ENCODE assay signal across 1 cellular context in the genomic region with DNA sequence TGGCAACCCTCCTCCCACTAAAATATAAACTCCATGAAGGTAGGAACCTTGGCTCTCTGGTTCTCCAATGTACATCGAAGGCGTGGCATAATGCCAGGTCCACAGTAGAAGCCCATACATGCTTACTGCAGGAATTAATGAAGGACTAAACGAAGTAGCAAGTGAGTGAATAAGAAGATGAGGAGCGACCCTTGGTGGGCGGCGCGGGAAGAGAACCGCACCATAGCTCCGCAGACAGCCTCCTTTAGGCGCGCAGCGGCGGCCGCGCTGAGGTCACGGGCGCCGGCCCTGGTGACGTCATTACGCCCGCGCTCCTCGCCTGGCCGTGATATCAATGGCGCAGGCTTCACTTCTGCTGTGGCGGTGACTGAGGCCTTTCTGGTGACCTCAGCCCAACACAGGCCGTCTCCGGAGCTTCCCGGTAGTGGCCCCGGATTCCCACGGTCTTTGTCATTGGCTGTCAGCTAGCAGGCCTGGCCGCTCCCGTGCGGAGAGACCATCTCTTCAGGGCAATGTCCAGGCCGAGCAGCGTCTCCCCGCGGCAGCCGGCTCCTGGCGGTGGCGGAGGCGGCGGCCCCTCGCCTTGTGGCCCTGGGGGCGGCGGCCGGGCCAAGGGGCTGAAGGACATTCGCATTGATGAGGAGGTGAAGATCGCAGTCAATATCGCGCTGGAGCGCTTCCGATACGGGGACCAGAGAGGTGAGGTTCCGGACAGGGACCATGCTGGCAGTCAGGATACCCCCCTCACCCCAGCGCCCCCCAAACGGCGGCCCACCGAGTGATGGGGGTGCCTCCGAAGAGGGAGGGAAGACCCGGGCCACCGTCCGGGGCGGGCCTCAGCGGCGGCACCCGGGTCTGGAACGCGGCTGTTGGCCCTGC.
TF ChIP-seq lines count a peak whose summit lies in the region.

YTHDC2 (plus strand) TSS at position 311 of the 879 bp plus-strand sequence; CDS start at position 513, 202 bp downstream.

TF ChIP-seq in HepG2, 621 proteins besides CTCF, POLR2A, EP300 and RAD21 (continued from another document and continues in another):
- TF ChIP-seq TAF15 (IDR thresholded peaks at IDR 0.05; ENCODE audit: low read depth, low read length, poor library complexity, severe bottlenecking) (peak; percentile 21), MTA3 (CRISPR knock-in tag; IDR thresholded peaks at IDR 0.05) (no peak), TGIF2 (CRISPR knock-in tag; IDR thresholded peaks at IDR 0.05) (peak; percentile 68; the same call in 1 of the 2 replicates), KDM6A (CRISPR knock-in tag; IDR thresholded peaks at IDR 0.05; ENCODE audit: low read depth) (no peak), ZNF276 (CRISPR knock-in tag; IDR thresholded peaks at IDR 0.05; ENCODE audit: low read depth) (peak; percentile 92), CREM (IDR thresholded peaks at IDR 0.05) (peak; percentile 81), CREM (CRISPR knock-in tag; IDR thresholded peaks at IDR 0.05) (peak; percentile 50; the same call in 1 of the 2 replicates), ZNF160 (CRISPR knock-in tag; IDR thresholded peaks at IDR 0.05) (0 out of 2 replicates have a peak, but pooled peaks have one; percentile 21), ZBTB26 (CRISPR knock-in tag; IDR thresholded peaks at IDR 0.05; ENCODE audit: borderline replicate concordance) (no peak), SMYD3 (CRISPR knock-in tag; IDR thresholded peaks at IDR 0.05) (peak; percentile 46), CHCHD3 (CRISPR knock-in tag; IDR thresholded peaks at IDR 0.05) (peak; percentile 54; the same call in 1 of the 2 replicates), ARID2 (CRISPR knock-in tag; IDR thresholded peaks at IDR 0.05; ENCODE audit: borderline replicate concordance) (no peak; the same call in 1 of the 2 replicates), RFXANK (CRISPR knock-in tag; IDR thresholded peaks at IDR 0.05) (0 out of 2 replicates have a peak, but pooled peaks have one; percentile 65), ZKSCAN8 (CRISPR knock-in tag; IDR thresholded peaks at IDR 0.05; ENCODE audit: borderline replicate concordance) (peak; percentile 61; the same call in 1 of the 2 replicates), ATF1 (CRISPR knock-in tag; IDR thresholded peaks at IDR 0.05) (peak; percentile 93), GABPB1 (CRISPR knock-in tag; IDR thresholded peaks at IDR 0.05) (peak; percentile 79), AGO2 (optimal IDR thresholded peaks at IDR 0.05; ENCODE audit: low read depth, low read length) (peak; percentile 75), SNRNP70 (IDR thresholded peaks at IDR 0.05; ENCODE audit: low read depth, low read length) (no peak), POGK (CRISPR knock-in tag; conservative IDR thresholded peaks at IDR 0.05) (peak; percentile 90), FOXA1 (IDR thresholded peaks at IDR 0.05) (no peak), FOXA1 (CRISPR knock-in tag; IDR thresholded peaks at IDR 0.05) (0 out of 2 replicates have a peak, but pooled peaks have one; percentile 18), RORA (CRISPR knock-in tag; IDR thresholded peaks at IDR 0.05) (no peak), ZNF382 (CRISPR knock-in tag; IDR thresholded peaks at IDR 0.05; ENCODE audit: borderline replicate concordance) (no peak), CENPT (CRISPR knock-in tag; IDR thresholded peaks at IDR 0.05; ENCODE audit: low read depth) (no peak), ZFP36L1 (CRISPR knock-in tag; IDR thresholded peaks at IDR 0.05) (no peak), ZNF678 (CRISPR knock-in tag; IDR thresholded peaks at IDR 0.05) (0 out of 2 replicates have a peak, but pooled peaks have one; percentile 65), TSC22D2 (CRISPR knock-in tag; IDR thresholded peaks at IDR 0.05; ENCODE audit: borderline replicate concordance) (no peak; the same call in 1 of the 2 replicates), CBX2 (IDR thresholded peaks at IDR 0.05; ENCODE audit: low read depth, low read length) (no peak), CBX2 (CRISPR knock-in tag; IDR thresholded peaks at IDR 0.05; ENCODE audit: low read depth) (no peak), FOXK1 (CRISPR knock-in tag; IDR thresholded peaks at IDR 0.05; ENCODE audit: borderline replicate concordance, low read depth) (peak; percentile 45), ZSCAN25 (CRISPR knock-in tag; IDR thresholded peaks at IDR 0.05) (peak; percentile 35; the same call in 1 of the 2 replicates), E2F1 (CRISPR knock-in tag; IDR thresholded peaks at IDR 0.05) (peak; percentile 84), ZNF333 (CRISPR knock-in tag; IDR thresholded peaks at IDR 0.05; ENCODE audit: borderline replicate concordance) (no peak), HBP1 (CRISPR knock-in tag; IDR thresholded peaks at IDR 0.05; ENCODE audit: low read depth) (no peak; the same call in 1 of the 2 replicates), ZBTB8A (CRISPR knock-in tag; IDR thresholded peaks at IDR 0.05; ENCODE audit: borderline replicate concordance, low read depth) (no peak), KAT7 (CRISPR knock-in tag; IDR thresholded peaks at IDR 0.05; ENCODE audit: borderline replicate concordance) (peak; percentile 93), ZNF740 (CRISPR knock-in tag; IDR thresholded peaks at IDR 0.05) (0 out of 2 replicates have a peak, but pooled peaks have one; percentile 57), GABPA (IDR thresholded peaks at IDR 0.05; ENCODE audit: low read depth, low read length) (no peak), GABPA (CRISPR knock-in tag; IDR thresholded peaks at IDR 0.05; ENCODE audit: low read depth) (no peak), ZBTB42 (CRISPR knock-in tag; IDR thresholded peaks at IDR 0.05) (no peak), ZSCAN12 (CRISPR knock-in tag; IDR thresholded peaks at IDR 0.05) (no peak)
- TF ChIP-seq, protein P1, sequence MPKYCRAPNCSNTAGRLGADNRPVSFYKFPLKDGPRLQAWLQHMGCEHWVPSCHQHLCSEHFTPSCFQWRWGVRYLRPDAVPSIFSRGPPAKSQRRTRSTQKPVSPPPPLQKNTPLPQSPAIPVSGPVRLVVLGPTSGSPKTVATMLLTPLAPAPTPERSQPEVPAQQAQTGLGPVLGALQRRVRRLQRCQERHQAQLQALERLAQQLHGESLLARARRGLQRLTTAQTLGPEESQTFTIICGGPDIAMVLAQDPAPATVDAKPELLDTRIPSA (CRISPR knock-in tag; IDR thresholded peaks at IDR 0.05; ENCODE audit: borderline replicate concordance) = no peak
- TF ChIP-seq, protein P2, sequence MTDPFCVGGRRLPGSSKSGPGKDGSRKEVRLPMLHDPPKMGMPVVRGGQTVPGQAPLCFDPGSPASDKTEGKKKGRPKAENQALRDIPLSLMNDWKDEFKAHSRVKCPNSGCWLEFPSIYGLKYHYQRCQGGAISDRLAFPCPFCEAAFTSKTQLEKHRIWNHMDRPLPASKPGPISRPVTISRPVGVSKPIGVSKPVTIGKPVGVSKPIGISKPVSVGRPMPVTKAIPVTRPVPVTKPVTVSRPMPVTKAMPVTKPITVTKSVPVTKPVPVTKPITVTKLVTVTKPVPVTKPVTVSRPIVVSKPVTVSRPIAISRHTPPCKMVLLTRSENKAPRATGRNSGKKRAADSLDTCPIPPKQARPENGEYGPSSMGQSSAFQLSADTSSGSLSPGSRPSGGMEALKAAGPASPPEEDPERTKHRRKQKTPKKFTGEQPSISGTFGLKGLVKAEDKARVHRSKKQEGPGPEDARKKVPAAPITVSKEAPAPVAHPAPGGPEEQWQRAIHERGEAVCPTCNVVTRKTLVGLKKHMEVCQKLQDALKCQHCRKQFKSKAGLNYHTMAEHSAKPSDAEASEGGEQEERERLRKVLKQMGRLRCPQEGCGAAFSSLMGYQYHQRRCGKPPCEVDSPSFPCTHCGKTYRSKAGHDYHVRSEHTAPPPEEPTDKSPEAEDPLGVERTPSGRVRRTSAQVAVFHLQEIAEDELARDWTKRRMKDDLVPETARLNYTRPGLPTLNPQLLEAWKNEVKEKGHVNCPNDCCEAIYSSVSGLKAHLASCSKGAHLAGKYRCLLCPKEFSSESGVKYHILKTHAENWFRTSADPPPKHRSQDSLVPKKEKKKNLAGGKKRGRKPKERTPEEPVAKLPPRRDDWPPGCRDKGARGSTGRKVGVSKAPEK (CRISPR knock-in tag; IDR thresholded peaks at IDR 0.05; ENCODE audit: borderline replicate concordance) = no peak
- TF ChIP-seq, protein P3, sequence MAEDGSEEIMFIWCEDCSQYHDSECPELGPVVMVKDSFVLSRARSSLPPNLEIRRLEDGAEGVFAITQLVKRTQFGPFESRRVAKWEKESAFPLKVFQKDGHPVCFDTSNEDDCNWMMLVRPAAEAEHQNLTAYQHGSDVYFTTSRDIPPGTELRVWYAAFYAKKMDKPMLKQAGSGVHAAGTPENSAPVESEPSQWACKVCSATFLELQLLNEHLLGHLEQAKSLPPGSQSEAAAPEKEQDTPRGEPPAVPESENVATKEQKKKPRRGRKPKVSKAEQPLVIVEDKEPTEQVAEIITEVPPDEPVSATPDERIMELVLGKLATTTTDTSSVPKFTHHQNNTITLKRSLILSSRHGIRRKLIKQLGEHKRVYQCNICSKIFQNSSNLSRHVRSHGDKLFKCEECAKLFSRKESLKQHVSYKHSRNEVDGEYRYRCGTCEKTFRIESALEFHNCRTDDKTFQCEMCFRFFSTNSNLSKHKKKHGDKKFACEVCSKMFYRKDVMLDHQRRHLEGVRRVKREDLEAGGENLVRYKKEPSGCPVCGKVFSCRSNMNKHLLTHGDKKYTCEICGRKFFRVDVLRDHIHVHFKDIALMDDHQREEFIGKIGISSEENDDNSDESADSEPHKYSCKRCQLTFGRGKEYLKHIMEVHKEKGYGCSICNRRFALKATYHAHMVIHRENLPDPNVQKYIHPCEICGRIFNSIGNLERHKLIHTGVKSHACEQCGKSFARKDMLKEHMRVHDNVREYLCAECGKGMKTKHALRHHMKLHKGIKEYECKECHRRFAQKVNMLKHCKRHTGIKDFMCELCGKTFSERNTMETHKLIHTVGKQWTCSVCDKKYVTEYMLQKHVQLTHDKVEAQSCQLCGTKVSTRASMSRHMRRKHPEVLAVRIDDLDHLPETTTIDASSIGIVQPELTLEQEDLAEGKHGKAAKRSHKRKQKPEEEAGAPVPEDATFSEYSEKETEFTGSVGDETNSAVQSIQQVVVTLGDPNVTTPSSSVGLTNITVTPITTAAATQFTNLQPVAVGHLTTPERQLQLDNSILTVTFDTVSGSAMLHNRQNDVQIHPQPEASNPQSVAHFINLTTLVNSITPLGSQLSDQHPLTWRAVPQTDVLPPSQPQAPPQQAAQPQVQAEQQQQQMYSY (CRISPR knock-in tag; IDR thresholded peaks at IDR 0.05) = peak; percentile 6; the same call in 1 of the 2 replicates
